ENCODE assay signal across 34 cellular contexts in the genomic region with DNA sequence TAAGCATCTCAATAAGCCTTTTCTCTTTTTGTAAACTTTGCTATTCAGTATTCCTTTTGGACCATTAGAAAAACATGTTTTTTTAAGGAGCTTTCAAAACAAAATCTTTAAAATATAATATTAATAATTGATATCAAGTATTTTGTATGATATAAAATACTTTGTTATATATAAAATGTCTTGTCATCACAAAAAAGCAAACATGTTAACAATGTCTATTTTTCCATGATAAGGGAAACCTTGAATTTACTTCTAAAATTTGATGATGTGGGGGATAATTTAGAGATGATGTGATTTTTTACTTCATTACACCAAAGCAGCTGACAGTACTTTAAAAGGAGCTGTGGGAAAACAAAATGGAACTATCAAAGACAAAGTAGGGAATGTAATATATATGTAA.
"Had no signal": no experiment of that assay in that cellular context is flagged by ENCODE, and none has a peak within 500 bp of the region (broad histone marks: within the 10 kb centered on the region; RNA-seq: fewer than 3 reads in every experiment).

No MANE protein-coding gene starts in this region.

- H3K36me3 ChIP-seq: ascending aorta, cardiac muscle cell had no signal

- ATAC-seq: activated CD8-positive, alpha-beta T cell treated with anti-CD3 and anti-CD28 coated beads for 36 hours; activated naive CD8-positive, alpha-beta T cell treated with anti-CD3 and anti-CD28 coated beads, Interleukin-2, amount 50 U/mL, for 24 hours had no signal

- H3K27me3 Mint-ChIP-seq: activated B cell treated with CpG ODN at 0.5 μM for 24 hours; activated CD4-positive, alpha-beta memory T cell treated with anti-CD3 and anti-CD28 coated beads for 36 hours; activated CD4-positive, alpha-beta T cell treated with anti-CD3 and anti-CD28 coated beads, Interleukin-2, amount 10 ng/mL, durations not matched to agents 24 days and 14 days; activated CD8-positive, alpha-beta T cell treated with anti-CD3 and anti-CD28 coated beads for 36 hours; activated naive CD4-positive, alpha-beta T cell treated with anti-CD3 and anti-CD28 coated beads, Interleukin-2, amount 10 ng/mL, durations not matched to agents 7 days and 5 days; activated naive CD4-positive, alpha-beta T cell treated with anti-CD3 and anti-CD28 coated beads, Interleukin-2, amount 50 U/mL, for 24 hours; activated naive CD8-positive, alpha-beta T cell; activated naive CD8-positive, alpha-beta T cell treated with anti-CD3 and anti-CD28 coated beads, Interleukin-2, amount 10 ng/mL, durations not matched to agents 7 days and 5 days; activated naive CD8-positive, alpha-beta T cell treated with anti-CD3 and anti-CD28 coated beads, Interleukin-2, amount 50 U/mL, for 24 hours; activated T-cell treated with anti-CD3 and anti-CD28 coated beads, Interleukin-2, amount 50 U/mL, for 24 hours; central memory CD8-positive, alpha-beta T cell had no signal

- H3K27me3 ChIP-seq: ascending aorta, cardiac muscle cell had no signal

- H3K4me1 Mint-ChIP-seq: activated B cell treated with CpG ODN at 0.5 μM for 24 hours; activated CD4-positive, alpha-beta T cell treated with anti-CD3 and anti-CD28 coated beads, Interleukin-2, amount 10 ng/mL, durations not matched to agents 24 days and 14 days; activated naive CD4-positive, alpha-beta T cell treated with anti-CD3 and anti-CD28 coated beads, Interleukin-2, amount 10 ng/mL, durations not matched to agents 7 days and 5 days; activated naive CD4-positive, alpha-beta T cell treated with anti-CD3 and anti-CD28 coated beads, Interleukin-2, amount 50 U/mL, for 24 hours; activated naive CD8-positive, alpha-beta T cell treated with anti-CD3 and anti-CD28 coated beads, Interleukin-2, amount 10 ng/mL, durations not matched to agents 7 days and 5 days; activated naive CD8-positive, alpha-beta T cell treated with anti-CD3 and anti-CD28 coated beads, Interleukin-2, amount 50 U/mL, for 24 hours; brain; central memory CD8-positive, alpha-beta T cell had no signal

- H3K4me3 ChIP-seq: ascending aorta, cardiac muscle cell had no signal

- H3K27ac ChIP-seq: ascending aorta, cardiac muscle cell, VCaP had no signal

- H3K9me3 Mint-ChIP-seq: activated CD4-positive, alpha-beta T cell treated with anti-CD3 and anti-CD28 coated beads, Interleukin-2, amount 10 ng/mL, durations not matched to agents 24 days and 14 days; activated naive CD8-positive, alpha-beta T cell treated with anti-CD3 and anti-CD28 coated beads, Interleukin-2, amount 10 ng/mL, durations not matched to agents 7 days and 5 days; brain had no signal

- H3K4me3 Mint-ChIP-seq: activated B cell treated with CpG ODN at 0.5 μM for 24 hours; activated CD4-positive, alpha-beta memory T cell treated with anti-CD3 and anti-CD28 coated beads for 36 hours; activated CD4-positive, alpha-beta T cell treated with anti-CD3 and anti-CD28 coated beads, Interleukin-2, amount 10 ng/mL, durations not matched to agents 24 days and 14 days; activated CD8-positive, alpha-beta T cell treated with anti-CD3 and anti-CD28 coated beads for 36 hours; activated naive CD4-positive, alpha-beta T cell treated with anti-CD3 and anti-CD28 coated beads, Interleukin-2, amount 10 ng/mL, durations not matched to agents 7 days and 5 days; activated naive CD4-positive, alpha-beta T cell treated with anti-CD3 and anti-CD28 coated beads, Interleukin-2, amount 50 U/mL, for 24 hours; activated naive CD8-positive, alpha-beta T cell; activated naive CD8-positive, alpha-beta T cell treated with anti-CD3 and anti-CD28 coated beads, Interleukin-2, amount 10 ng/mL, durations not matched to agents 7 days and 5 days; activated naive CD8-positive, alpha-beta T cell treated with anti-CD3 and anti-CD28 coated beads, Interleukin-2, amount 50 U/mL, for 24 hours; activated T-cell treated with anti-CD3 and anti-CD28 coated beads, Interleukin-2, amount 50 U/mL, for 24 hours; brain; central memory CD8-positive, alpha-beta T cell; T-helper 1 cell treated with Interleukin-12 subunit alpha and Interleukin-12 subunit beta and Interleukin-4 antibody, amounts not matched to agents 30 μg/mL and 1 μg/mL, for 36 hours; T-helper 2 cell treated with Interferon-gamma antibody and Interleukin-4, amounts not matched to agents 5 μg/mL and 100 μg/mL, for 36 hours had no signal

- H3K36me3 Mint-ChIP-seq: activated CD4-positive, alpha-beta memory T cell treated with anti-CD3 and anti-CD28 coated beads for 36 hours; activated naive CD4-positive, alpha-beta T cell treated with anti-CD3 and anti-CD28 coated beads, Interleukin-2, amount 10 ng/mL, durations not matched to agents 7 days and 5 days; activated naive CD4-positive, alpha-beta T cell treated with anti-CD3 and anti-CD28 coated beads, Interleukin-2, amount 50 U/mL, for 24 hours; activated naive CD8-positive, alpha-beta T cell; activated naive CD8-positive, alpha-beta T cell treated with anti-CD3 and anti-CD28 coated beads, Interleukin-2, amount 10 ng/mL, durations not matched to agents 7 days and 5 days; brain had no signal

- FAIRE-seq: bronchial epithelial cell had no signal

- H3K27ac Mint-ChIP-seq: activated B cell treated with CpG ODN at 0.5 μM for 24 hours; activated CD4-positive, alpha-beta memory T cell treated with anti-CD3 and anti-CD28 coated beads for 36 hours; activated CD4-positive, alpha-beta T cell treated with anti-CD3 and anti-CD28 coated beads, Interleukin-2, amount 10 ng/mL, durations not matched to agents 24 days and 14 days; activated CD8-positive, alpha-beta T cell treated with anti-CD3 and anti-CD28 coated beads for 36 hours; activated naive CD4-positive, alpha-beta T cell treated with anti-CD3 and anti-CD28 coated beads, Interleukin-2, amount 10 ng/mL, durations not matched to agents 7 days and 5 days; activated naive CD4-positive, alpha-beta T cell treated with anti-CD3 and anti-CD28 coated beads, Interleukin-2, amount 50 U/mL, for 24 hours; activated naive CD8-positive, alpha-beta T cell; activated naive CD8-positive, alpha-beta T cell treated with anti-CD3 and anti-CD28 coated beads, Interleukin-2, amount 10 ng/mL, durations not matched to agents 7 days and 5 days; activated naive CD8-positive, alpha-beta T cell treated with anti-CD3 and anti-CD28 coated beads, Interleukin-2, amount 50 U/mL, for 24 hours; activated T-cell treated with anti-CD3 and anti-CD28 coated beads, Interleukin-2, amount 50 U/mL, for 24 hours; activated T-helper 2 cell treated with anti-CD3 and anti-CD28 coated beads, Interferon-gamma antibody, Interleukin-2, Interleukin-4, amounts not matched to agents 10 μg/mL and 5 μg/mL and 100 μg/mL, durations not matched to agents 14 hours and 24 hours and 36 hours; brain; T-helper 1 cell treated with Interleukin-12 subunit alpha and Interleukin-12 subunit beta and Interleukin-4 antibody, amounts not matched to agents 30 μg/mL and 1 μg/mL, for 36 hours; T-helper 2 cell treated with Interferon-gamma antibody and Interleukin-4, amounts not matched to agents 5 μg/mL and 100 μg/mL, for 36 hours had no signal

- H3K4me1 ChIP-seq: ascending aorta had no signal

- H3K9me3 ChIP-seq: ascending aorta had no signal

- DNase-seq: activated B cell treated with CpG ODN at 0.5 μM for 24 hours; activated CD4-positive, alpha-beta memory T cell treated with anti-CD3 and anti-CD28 coated beads for 36 hours; activated CD4-positive, alpha-beta T cell treated with anti-CD3 and anti-CD28 coated beads for 4 hours; activated CD4-positive, alpha-beta T cell treated with anti-CD3 and anti-CD28 coated beads, Interleukin-2, amount 10 ng/mL, durations not matched to agents 24 days and 14 days; activated CD4-positive, alpha-beta T cell treated with anti-CD3 and anti-CD28 coated beads, Interleukin-2, amount 50 U/mL, for 1 hour; activated CD4-positive, alpha-beta T cell treated with anti-CD3 and anti-CD28 coated beads, Interleukin-2, amount 50 U/mL, for 4 hours; activated CD4-positive, CD25-positive, alpha-beta regulatory T cell treated with anti-CD3 and anti-CD28 coated beads, Interleukin-2, amount 50 U/mL, for 72 hours; activated CD8-positive, alpha-beta memory T cell treated with anti-CD3 and anti-CD28 coated beads, Interleukin-2, amount 50 U/mL, for 4 hours; activated CD8-positive, alpha-beta T cell treated with anti-CD3 and anti-CD28 coated beads for 36 hours; activated effector memory CD4-positive, alpha-beta T cell treated with Interleukin-2 at 50 U/mL for 16 hours; activated gamma-delta T cell; activated naive CD4-positive, alpha-beta T cell treated with anti-CD3 and anti-CD28 coated beads, Interleukin-2, amount 10 ng/mL, durations not matched to agents 7 days and 5 days; activated naive CD4-positive, alpha-beta T cell treated with Interleukin-2 at 50 U/mL for 16 hours; activated naive CD8-positive, alpha-beta T cell treated with anti-CD3 and anti-CD28 coated beads, Interleukin-2, amount 10 ng/mL, durations not matched to agents 7 days and 5 days; activated naive CD8-positive, alpha-beta T cell treated with anti-CD3 and anti-CD28 coated beads, Interleukin-2, amount 50 U/mL, for 24 hours; activated T-cell treated with anti-CD3 and anti-CD28 coated beads, Interleukin-2, amount 50 U/mL, for 24 hours; activated T-cell treated with anti-CD3 and anti-CD28 coated beads, Interleukin-2, amount 50 U/mL, for 48 hours; amygdala; anterior cingulate cortex; caudate nucleus; cerebellar nuclear complex; T-helper 2 cell; T-helper 9 cell had no signal
